Comparison of ENCODE assay signal across 9 cellular contexts in the genomic region with DNA sequence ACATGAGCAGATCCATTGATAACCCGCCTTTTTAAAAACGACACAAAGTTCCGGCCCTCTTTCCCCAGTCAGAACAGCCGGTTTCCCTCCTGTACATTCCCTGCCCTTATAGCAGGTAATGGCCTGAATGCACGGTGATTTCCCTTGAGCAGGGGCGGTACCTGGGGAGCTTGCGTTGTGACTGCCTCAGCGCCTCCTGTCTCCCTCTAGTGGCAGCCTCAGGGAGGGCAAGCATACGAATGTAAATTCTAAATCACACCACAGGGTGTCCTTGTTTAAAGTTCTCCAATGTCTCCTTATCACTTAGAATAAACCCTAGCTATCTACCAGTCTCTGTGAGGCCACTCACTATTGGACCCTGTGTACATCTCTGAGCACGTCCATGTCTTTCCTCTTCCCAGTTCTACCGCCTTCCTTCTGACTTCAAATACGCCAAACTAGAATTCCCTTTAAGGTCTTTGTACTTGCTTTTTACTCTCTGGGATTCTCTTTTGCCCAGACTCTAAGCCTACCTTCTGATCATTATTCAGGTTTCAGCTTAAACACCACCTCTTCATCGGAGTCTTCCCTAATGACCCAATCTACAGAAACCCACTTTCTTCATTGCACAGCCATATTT. TPM values are rescaled to one million over a fixed set of nuclear protein-coding genes. Genes with fewer than 3 reads are reported as not detected.
DNase-seq lines count a peak whose midpoint lies in the region; ATAC-seq and TF ChIP-seq lines count a peak whose summit lies in the region.
"Had no signal": no experiment of that assay in that cellular context is flagged by ENCODE, and none has a peak within 500 bp of the region (broad histone marks: within the 10 kb centered on the region; RNA-seq: fewer than 3 reads in every experiment).

No MANE protein-coding gene starts in this region.

- H3K4me1 ChIP-seq in OCI-LY3 (ENCODE audit: low read length): no peaks in the 10 kb centered on the region

- no peaks in the 10 kb centered on the region for H4K20me1 ChIP-seq in OCI-LY3 (ENCODE audit: insufficient read depth, low read length)

- TF ChIP-seq CTCF in OCI-LY3 (IDR thresholded peaks at IDR 0.05; ENCODE audit: low read depth, low read length) (peak; percentile 97), fibroblast of villous mesenchyme (IDR thresholded peaks at IDR 0.05; ENCODE audit: insufficient read depth, low read depth, low read length) (peak; percentile 91)

- peak; percentile 99 for ATAC-seq in GM19438 (IDR thresholded peaks at IDR 0.05; ENCODE audit: low read depth, unreplicated experiment)
- peak; percentile 98 for ATAC-seq in HG03439 (IDR thresholded peaks at IDR 0.05; ENCODE audit: unreplicated experiment)

- no peaks in the 10 kb centered on the region for H3K36me3 ChIP-seq in OCI-LY3 (replicated peaks; ENCODE audit: low read depth, low read length)

- no peak overlapping the region for H3K4me3 ChIP-seq in OCI-LY3 (ENCODE audit: low read length)
- H3K4me3 ChIP-seq in fibroblast of villous mesenchyme (ENCODE audit: low read depth, low read length): no peak overlapping the region
- H3K4me3 ChIP-seq: SK-N-MC had no signal

- H2AFZ ChIP-seq in OCI-LY3 (ENCODE audit: low read depth, low read length): no peak overlapping the region

- no peaks in the 10 kb centered on the region for H3K9me3 ChIP-seq in OCI-LY3 (ENCODE audit: insufficient read depth, low read length)

- H3K27ac ChIP-seq in OCI-LY3 (ENCODE audit: low read length): no peak overlapping the region
- H3K27ac ChIP-seq: SK-N-MC had no signal

- H3K4me2 ChIP-seq in OCI-LY3 (ENCODE audit: low read length): peak overlapping the region; percentile 33; the same call in 1 of the 2 replicates

- DNase-seq in CMK (ENCODE audit: low read depth) (peak; percentile 42), fibroblast of villous mesenchyme (ENCODE audit: low read depth) (peak; percentile 57), G401 (ENCODE audit: low spot score) (no peak)
- DNase-seq in activated CD8-positive, alpha-beta memory T cell treated with anti-CD3 and anti-CD28 coated beads, Interleukin-2, amount 50 U/mL, for 48 hours: peak; percentile 86
- peak; percentile 21 to 55 for DNase-seq in stimulated activated CD4-positive, alpha-beta T cell treated with anti-CD3 and anti-CD28 coated beads, Interleukin-15, amount 100 ng/mL, for 1 hour (ENCODE audit: low read depth in 1 of 2, low spot score in 1 of 2)

- no peak overlapping the region for H3K9ac ChIP-seq in OCI-LY3 (ENCODE audit: low read length)

- no peaks in the 10 kb centered on the region for H3K27me3 ChIP-seq in OCI-LY3 (ENCODE audit: low read depth, low read length)

- H3K79me2 ChIP-seq in OCI-LY3 (ENCODE audit: low read length): no peaks in the 10 kb centered on the region

- in situ Hi-C loops in G401 (cut with HindIII; ENCODE audit: low sequenced_read_pairs): no loop called here

RNA-seq across cellular contexts. Expression of gene LDB2, which starts 18.4 kb away (rescaled TPM):
- 19.9 and 24.2 TPM in 2 replicates for total RNA-seq in fibroblast of villous mesenchyme
- total RNA-seq in G401 (2014; rRNA removed; shearing (Covaris generic)): not detected in 2 replicates

Comparison
In these comparisons a context has a peak if more than half of its experiments do, and no peak if none do; other contexts are left out.
1. RNA of gene LDB2, which starts 18.4 kb away (total RNA-seq): 19.9 to 24.2 TPM in fibroblast of villous mesenchyme; not detected in G401; every median in the first group is over 10 times any median in the second.